ENCODE assay signal across 9 cellular contexts in genomic region chr17:55437165-55437605, GRCh38. TPM values are rescaled to one million over a fixed set of nuclear protein-coding genes. Genes with fewer than 3 reads are reported as not detected.
A peak's percentile ranks its signal among the peaks of the same experiment; 100 is the strongest.
DNase-seq lines count a peak whose midpoint lies in the region; ATAC-seq lines count a peak whose summit lies in the region.
"Had no signal": no experiment of that assay in that cellular context is flagged by ENCODE, and none has a peak within 500 bp of the region (broad histone marks: within the 10 kb centered on the region; RNA-seq: fewer than 3 reads in every experiment).

No MANE protein-coding gene starts in this region.

- POLR2A ChIA-PET in activated CD8-positive, alpha-beta T cell treated with anti-CD3 and anti-CD28 coated beads, Interleukin-2, amount 10 ng/mL, durations not matched to agents 7 days and 5 days (lab: Charles Lee) = no interaction called here

- 75 to 79% methylated on average over 5 of the region's 5 CpGs for WGBS in ectodermal cell, 2 experiments

- H3K4me3 ChIP-seq in ectodermal cell (ENCODE audit: insufficient read depth, low read depth, low read length) = no peak overlapping the region
- H3K4me3 ChIP-seq: SJSA1 had no signal

- ATAC-seq in GM18499 (IDR thresholded peaks at IDR 0.05; ENCODE audit: insufficient read depth, unreplicated experiment) (peak; percentile 60), GM21423 (IDR thresholded peaks at IDR 0.05; ENCODE audit: unreplicated experiment) (peak; percentile 66), HG03378 (IDR thresholded peaks at IDR 0.05; ENCODE audit: unreplicated experiment) (peak; percentile 71)
- no peak for ATAC-seq in activated CD8-positive, alpha-beta T cell treated with anti-CD3 and anti-CD28 coated beads, Interleukin-2, amount 10 ng/mL, durations not matched to agents 7 days and 5 days

- H3K4me3 Mint-ChIP-seq in activated CD8-positive, alpha-beta T cell treated with anti-CD3 and anti-CD28 coated beads, Interleukin-2, amount 10 ng/mL, durations not matched to agents 7 days and 5 days = no peak overlapping the region

- H3K27me3 ChIP-seq in ectodermal cell (ENCODE audit: control insufficient read depth, insufficient read depth, low read length, poor library complexity, severe bottlenecking) = no peaks in the 10 kb centered on the region
- H3K27me3 ChIP-seq: SJSA1 had no signal

- DNase-seq in activated CD8-positive, alpha-beta T cell treated with anti-CD3 and anti-CD28 coated beads, Interleukin-2, amount 10 ng/mL, durations not matched to agents 7 days and 5 days = no peak
- no peak for DNase-seq in effector CD4-positive, alpha-beta T cell
- DNase-seq in SW 1271 (lab: John Stamatoyannopoulos, UW) = no peak
- DNase-seq in mucosa of gallbladder (ENCODE audit: low spot score) = no peak

- H3K36me3 Mint-ChIP-seq in activated CD8-positive, alpha-beta T cell treated with anti-CD3 and anti-CD28 coated beads, Interleukin-2, amount 10 ng/mL, durations not matched to agents 7 days and 5 days (ENCODE audit: low read depth) = no peaks in the 10 kb centered on the region

- no peak overlapping the region for H3K27ac Mint-ChIP-seq in activated CD8-positive, alpha-beta T cell treated with anti-CD3 and anti-CD28 coated beads, Interleukin-2, amount 10 ng/mL, durations not matched to agents 7 days and 5 days

- peaks cover 10% of the 10 kb centered on the region for H3K4me1 Mint-ChIP-seq in activated CD8-positive, alpha-beta T cell treated with anti-CD3 and anti-CD28 coated beads, Interleukin-2, amount 10 ng/mL, durations not matched to agents 7 days and 5 days (ENCODE audit: low read depth)

- H3K27me3 Mint-ChIP-seq in activated CD8-positive, alpha-beta T cell treated with anti-CD3 and anti-CD28 coated beads, Interleukin-2, amount 10 ng/mL, durations not matched to agents 7 days and 5 days (ENCODE audit: low read depth) = peaks cover 16% of the 10 kb centered on the region

- no peaks in the 10 kb centered on the region for H3K9me3 Mint-ChIP-seq in activated CD8-positive, alpha-beta T cell treated with anti-CD3 and anti-CD28 coated beads, Interleukin-2, amount 10 ng/mL, durations not matched to agents 7 days and 5 days (ENCODE audit: insufficient read depth)

- peak overlapping the region; percentile 59 for H3K27ac ChIP-seq in ectodermal cell (ENCODE audit: insufficient read depth, low read depth, low read length, poor library complexity, severe bottlenecking)
- H3K27ac ChIP-seq: SJSA1 had no signal

- H3K36me3 ChIP-seq in ectodermal cell (ENCODE audit: control insufficient read depth, insufficient read depth, low read length) = no peaks in the 10 kb centered on the region
- H3K36me3 ChIP-seq: SJSA1 had no signal

- CTCF ChIA-PET in activated CD8-positive, alpha-beta T cell treated with anti-CD3 and anti-CD28 coated beads, Interleukin-2, amount 10 ng/mL, durations not matched to agents 7 days and 5 days (lab: Charles Lee) = no interaction called here

- H3K4me1 ChIP-seq in ectodermal cell (ENCODE audit: control insufficient read depth, insufficient read depth, low read length) = peaks cover 13% of the 10 kb centered on the region

- H3K9me3 ChIP-seq in ectodermal cell (ENCODE audit: control insufficient read depth, low read length) = no peaks in the 10 kb centered on the region
- H3K9me3 ChIP-seq: SJSA1 had no signal

RNA-seq across cellular contexts. Expression of gene MMD, which starts 15.6 kb away (rescaled TPM):
- 60.7 TPM for polyA plus RNA-seq in ectodermal cell (2013, experiment 1 of 4)
- polyA plus RNA-seq in ectodermal cell (2013, experiment 2 of 4) = 60.8 TPM
- 55.9 TPM for polyA plus RNA-seq in ectodermal cell (2013, experiment 3 of 4)
- polyA plus RNA-seq in ectodermal cell (2013, experiment 4 of 4) = 60.9 TPM
- total RNA-seq in activated CD8-positive, alpha-beta T cell treated with anti-CD3 and anti-CD28 coated beads, Interleukin-2, amount 10 ng/mL, durations not matched to agents 7 days and 5 days = 10 to 100 TPM; 39.4 to 41.3 TPM
- total RNA-seq in mucosa of gallbladder = 16.8 TPM
